In the genomic region with DNA sequence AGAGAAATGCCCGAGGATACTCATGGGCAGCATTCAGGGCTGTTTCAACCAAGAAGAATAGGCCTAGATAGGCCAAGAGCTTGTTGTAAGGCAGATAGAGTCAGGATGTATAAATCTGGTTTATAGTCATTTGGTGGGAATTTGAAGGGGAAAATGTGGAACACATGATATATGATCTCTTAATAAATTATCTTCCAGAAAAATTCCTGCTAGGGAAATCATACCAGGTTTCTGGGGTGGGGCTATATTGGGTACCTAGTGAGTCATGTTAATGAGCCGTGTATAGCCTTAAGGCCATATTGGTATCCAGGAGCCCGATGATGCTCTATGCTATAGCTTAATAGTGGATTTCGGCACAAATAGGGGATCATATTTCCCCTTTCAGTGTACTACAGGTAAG, we compare ENCODE assay signal across 28 cellular contexts. TPM values are rescaled to one million over a fixed set of nuclear protein-coding genes. Genes with fewer than 3 reads are reported as not detected.
DNase-seq lines count a peak whose midpoint lies in the region; ATAC-seq, FAIRE-seq and TF ChIP-seq lines count a peak whose summit lies in the region.
"Had no signal": no experiment of that assay in that cellular context is flagged by ENCODE, and none has a peak within 500 bp of the region (broad histone marks: within the 10 kb centered on the region; RNA-seq: fewer than 3 reads in every experiment).

No MANE protein-coding gene starts in this region.

- H3K27me3 ChIP-seq in mammary epithelial cell (ENCODE audit: insufficient read depth, low read length) (no peaks in the 10 kb centered on the region), foreskin keratinocyte (no peaks in the 10 kb centered on the region)
- H3K27me3 ChIP-seq: BLaER1 had no signal

- H3K27ac Mint-ChIP-seq in MCF 10A (ENCODE audit: low read depth, unreplicated experiment) = no peak overlapping the region
- H3K27ac Mint-ChIP-seq: CD4-positive, alpha-beta T cell had no signal

- 50% methylated on average over 4 of the region's 4 CpGs for WGBS in mammary epithelial cell (ENCODE audit: low coverage, missing lambda C conversion rate)

- DNase-seq in mammary epithelial cell = peak; percentile 75
- no peak for DNase-seq in MCF 10A (ENCODE audit: unreplicated experiment)
- DNase-seq in RWPE1 (ENCODE audit: low spot score) = peak; percentile 76
- peak; percentile 68 to 88 for DNase-seq in foreskin keratinocyte
- DNase-seq in NAMALWA (ENCODE audit: low spot score) = no peak
- no peak for DNase-seq in stimulated activated CD4-positive, alpha-beta T cell treated with anti-CD3 and anti-CD28 coated beads, Interleukin-4, amount 100 ng/mL, for 24 hours
- no peak for DNase-seq in GM12891 (ENCODE audit: insufficient read length, low spot score)
- DNase-seq: ACHN; Caco-2; CD4-positive, alpha-beta T cell; DMS 273 treated with DMSO at 0.1 percent for 48 hours; DMS79 treated with DMSO at 0.1 percent for 48 hours; IMR-90; NCI-H1417; NCI-H1694 treated with DMSO at 0.1 percent for 48 hours; NCI-H2081 treated with DMSO at 0.1 percent for 48 hours; NCI-H446 treated with DMSO at 0.1 percent for 48 hours; NCI-H526 treated with DMSO at 0.1 percent for 48 hours; OCI-M1; RPMI8226; SIG-M5; SK-N-SH had no signal

- no peaks in the 10 kb centered on the region for H3K27me3 Mint-ChIP-seq in MCF 10A (ENCODE audit: insufficient read depth, unreplicated experiment)
- H3K27me3 Mint-ChIP-seq: CD4-positive, alpha-beta T cell had no signal

- H3K9me3 Mint-ChIP-seq in MCF 10A (ENCODE audit: unreplicated experiment) = no peaks in the 10 kb centered on the region

- no peak overlapping the region for H3K9ac ChIP-seq in mammary epithelial cell (ENCODE audit: insufficient read depth, low read length)
- H3K9ac ChIP-seq: BLaER1, SK-N-SH had no signal

- H3K4me3 Mint-ChIP-seq in MCF 10A (ENCODE audit: unreplicated experiment) = no peak overlapping the region
- H3K4me3 Mint-ChIP-seq: CD4-positive, alpha-beta T cell had no signal

- no peak for FAIRE-seq in GM12891 (lab: Jason Lieb, UNC)
- FAIRE-seq: GM12892 had no signal

- no TSS peak for BruUV-seq in mammary epithelial cell (replicated peaks; lab: Mats Ljungman, UMichigan)
- BruUV-seq in MCF 10A (replicated peaks; lab: Mats Ljungman, UMichigan) = no TSS peak

- POLR2A ChIA-PET in MCF 10A (lab: Yijun Ruan, JAX) (interaction anchor here (0.7 kb wide), 1 partner anchor 56 kb away, joined by 3 read pairs; no protein-coding TSS in a partner anchor), RWPE1 (lab: Yijun Ruan, JAX; ENCODE audit: low non-redundant PET) (no interaction called here)

- no peak overlapping the region for H3K4me3 ChIP-seq in mammary epithelial cell (replicated peaks in 1 of 3; ENCODE audit: insufficient read depth in 1 of 3, low read depth in 2 of 3, low read length in 3 of 3)
- H3K4me3 ChIP-seq: BLaER1 had no signal

- no peaks in the 10 kb centered on the region for H3K4me1 Mint-ChIP-seq in MCF 10A (ENCODE audit: insufficient read depth, unreplicated experiment)

- no peak for TF ChIP-seq CTCF in mammary epithelial cell (conservative IDR thresholded peaks at IDR 0.05 in 1 of 2, IDR thresholded peaks at IDR 0.05 in 1 of 2; ENCODE audit: extremely low read depth in 1 of 2, insufficient read depth in 1 of 2, low read depth in 1 of 2, low read length in 2 of 2)
- TF ChIP-seq CTCF in MCF 10A (IDR thresholded peaks at IDR 0.05; ENCODE audit: unreplicated experiment) = no peak
- TF ChIP-seq CTCF in RWPE1 (conservative IDR thresholded peaks at IDR 0.05; ENCODE audit: low read depth) = no peak
- TF ChIP-seq CTCF in foreskin keratinocyte (conservative IDR thresholded peaks at IDR 0.05) = no peak

- dilution Hi-C loops in mammary epithelial cell (cut with HindIII; ENCODE audit: low sequenced_read_pairs) = no loop called here

- H3K4me2 ChIP-seq in mammary epithelial cell (ENCODE audit: insufficient read depth, low read depth, low read length) = peak overlapping the region; percentile 7
- H3K4me2 ChIP-seq: BLaER1, SK-N-SH had no signal

- intact Hi-C loops in mammary epithelial cell (cut with micrococcal nuclease) (loop anchor here (5.0 kb wide), 1 partner anchor 56 kb away; no protein-coding TSS in a partner anchor), MCF 10A (cut with micrococcal nuclease) (no loop called here)

- H3K79me2 ChIP-seq in mammary epithelial cell (ENCODE audit: insufficient read depth, low read length) = no peaks in the 10 kb centered on the region

- no peak for TF ChIP-seq POLR2A in GM12891 (IDR thresholded peaks at IDR 0.05; ENCODE audit: low read depth, low read length)

- no peak overlapping the region for H2AFZ ChIP-seq in mammary epithelial cell (ENCODE audit: low read depth, low read length)

- H4K20me1 ChIP-seq in mammary epithelial cell (ENCODE audit: insufficient read depth, low read length) = no peaks in the 10 kb centered on the region
- H4K20me1 ChIP-seq: BLaER1 had no signal

- H3K4me1 ChIP-seq in mammary epithelial cell (ENCODE audit: insufficient read depth, low read length) (peaks cover 31% of the 10 kb centered on the region), foreskin keratinocyte (peaks cover 29% of the 10 kb centered on the region)
- H3K4me1 ChIP-seq: Caco-2 had no signal

- ATAC-seq in foreskin keratinocyte = peak; percentile 87
- ATAC-seq in HG03095 (IDR thresholded peaks at IDR 0.05; ENCODE audit: unreplicated experiment) = no peak

- no peaks in the 10 kb centered on the region for H3K36me3 ChIP-seq in mammary epithelial cell (ENCODE audit: insufficient read depth, low read length)
- H3K36me3 ChIP-seq: BLaER1 had no signal

- no peaks in the 10 kb centered on the region for H3K36me3 Mint-ChIP-seq in MCF 10A (ENCODE audit: insufficient read depth, unreplicated experiment)

- in situ Hi-C loops in mammary epithelial cell (cut with MboI; ENCODE audit: low sequenced_read_pairs in 2 of 2) = no loop called here

- CTCF ChIA-PET in mammary epithelial cell (lab: Charles Lee; ENCODE audit: low non-redundant PET) = no interaction called here
- CTCF ChIA-PET in MCF 10A (lab: Yijun Ruan, JAX) = interaction anchor here (0.6 to 2.2 kb wide), 4 partner anchors 14 to 901 kb away, joined by 3 to 10 read pairs (median 4); no protein-coding TSS in a partner anchor
- CTCF ChIA-PET in RWPE1 (lab: Yijun Ruan, JAX) = no interaction called here

- H3K9me3 ChIP-seq in mammary epithelial cell (replicated peaks; ENCODE audit: insufficient read depth, low read length) = no peaks in the 10 kb centered on the region
- H3K9me3 ChIP-seq: Caco-2, SK-N-SH had no signal

- H3K27ac ChIP-seq in mammary epithelial cell (ENCODE audit: insufficient read depth, low read depth, low read length) = peak overlapping the region; percentile 48
- no peak overlapping the region for H3K27ac ChIP-seq in RWPE1
- H3K27ac ChIP-seq in foreskin keratinocyte = peak overlapping the region; percentile 75
- H3K27ac ChIP-seq: 22Rv1, BLaER1 had no signal

TF ChIP-seq in GM12891, 5 proteins besides CTCF, POLR2A, EP300 and RAD21:
- no peak for TF ChIP-seq SPI1 (IDR thresholded peaks at IDR 0.05; ENCODE audit: low read depth, low read length)
- TF ChIP-seq PAX5 (IDR thresholded peaks at IDR 0.05; ENCODE audit: insufficient read depth, low read length, severe bottlenecking) = no peak
- no peak for TF ChIP-seq POLR2AphosphoS5 (IDR thresholded peaks at IDR 0.05; ENCODE audit: low read depth, low read length)
- no peak for TF ChIP-seq TAF1 (IDR thresholded peaks at IDR 0.05; ENCODE audit: low read depth, low read length)
- no peak for TF ChIP-seq POU2F2 (IDR thresholded peaks at IDR 0.05; ENCODE audit: low read depth, low read length)

RNA-seq across cellular contexts. Expression of a gene that starts 51.5 kb away (rescaled TPM):
- total RNA-seq in mammary epithelial cell = under 1 TPM in 1 of 2 donors, not detected in 1; 0.33 TPM
- polyA plus RNA-seq in mammary epithelial cell = not detected
- polyA minus RNA-seq in mammary epithelial cell = not detected
- total RNA-seq in MCF 10A (2022) = not detected in 2 replicates
- not detected in 2 replicates for total RNA-seq in foreskin keratinocyte
- not detected in 2 replicates for polyA plus RNA-seq in foreskin keratinocyte
- polyA plus RNA-seq in GM12891 (2012; ENCODE audit: low read depth, missing spikeins) = not detected
- total RNA-seq: Caco-2; CD4-positive, alpha-beta T cell; G401; HT-29; IMR-90 had no signal

Comparison
In these comparisons a context has a peak if more than half of its experiments do, and no peak if none do; other contexts are left out.
1. DNase-seq: peak in mammary epithelial cell (single experiment), RWPE1 (single experiment) and foreskin keratinocyte (2 of 2); none in MCF 10A (single experiment), NAMALWA (single experiment), stimulated activated CD4-positive, alpha-beta T cell treated with anti-CD3 and anti-CD28 coated beads, Interleukin-4, amount 100 ng/mL, for 24 hours (single experiment) and GM12891 (single experiment).